9 cellular contexts compared by ENCODE assay signal in genomic region chr2:163736433-163737168, GRCh38. TPM values are rescaled to one million over a fixed set of nuclear protein-coding genes. Genes with fewer than 3 reads are reported as not detected.
DNase-seq lines count a peak whose midpoint lies in the region; ATAC-seq and TF ChIP-seq lines count a peak whose summit lies in the region.
"Had no signal": no experiment of that assay in that cellular context is flagged by ENCODE, and none has a peak within 500 bp of the region (broad histone marks: within the 10 kb centered on the region; RNA-seq: fewer than 3 reads in every experiment).

No MANE protein-coding gene starts in this region.

- no peak for TF ChIP-seq CTCF in mesothelial cell of epicardium (IDR thresholded peaks at IDR 0.05; ENCODE audit: unreplicated experiment)

- H3K27me3 ChIP-seq in esophagus (ENCODE audit: control insufficient read depth in 1 of 2, insufficient read depth in 2 of 2, low read length in 2 of 2) = no peaks in the 10 kb centered on the region

- H3K27ac ChIP-seq in esophagus (ENCODE audit: low read depth in 2 of 2, low read length in 1 of 2) = peak overlapping the region; percentile 70 to 77

- ATAC-seq in stimulated activated effector memory CD8-positive, alpha-beta T cell treated with anti-CD3 and anti-CD28 coated beads, Interleukin-12 subunit alpha, Interleukin-12 subunit beta, amount 100 ng/mL, for 72 hours = no peak
- ATAC-seq in GM21515 (IDR thresholded peaks at IDR 0.05; ENCODE audit: unreplicated experiment) (no peak), GM21825 (IDR thresholded peaks at IDR 0.05; ENCODE audit: unreplicated experiment) (no peak)

- H3K4me3 ChIP-seq in GM08714 (ENCODE audit: low read length) (peak overlapping the region; percentile 31; the same call in 1 of the 2 replicates), esophagus (ENCODE audit: low read depth in 1 of 2, low read length in 2 of 2) (peak overlapping the region; percentile 58 to 80)

- peaks cover 0 to 2% of the 10 kb centered on the region in 2 donors for H3K4me1 ChIP-seq in esophagus (ENCODE audit: control insufficient read depth in 2 of 2, insufficient read depth in 2 of 2, low read length in 1 of 2)

- no peaks in the 10 kb centered on the region for H3K36me3 ChIP-seq in esophagus (ENCODE audit: control insufficient read depth in 2 of 2, insufficient read depth in 2 of 2, low read length in 1 of 2)

- peak overlapping the region; percentile 80 for H3K4me3 Mint-ChIP-seq in mesothelial cell of epicardium
- H3K4me3 Mint-ChIP-seq in stimulated activated effector memory CD8-positive, alpha-beta T cell treated with anti-CD3 and anti-CD28 coated beads, Interleukin-12 subunit alpha, Interleukin-12 subunit beta, amount 100 ng/mL, for 72 hours = no peak overlapping the region

- no peaks in the 10 kb centered on the region for H3K36me3 Mint-ChIP-seq in mesothelial cell of epicardium
- no peaks in the 10 kb centered on the region for H3K36me3 Mint-ChIP-seq in stimulated activated effector memory CD8-positive, alpha-beta T cell treated with anti-CD3 and anti-CD28 coated beads, Interleukin-12 subunit alpha, Interleukin-12 subunit beta, amount 100 ng/mL, for 72 hours

- H3K9me3 ChIP-seq in esophagus (ENCODE audit: control insufficient read depth in 2 of 2, insufficient read depth in 1 of 2, low read depth in 1 of 2, low read length in 1 of 2) = no peaks in the 10 kb centered on the region

- 3 to 5% methylated on average over 30 to 53 of the region's 53 CpGs for WGBS in esophagus, 2 donors

- H3K27me3 Mint-ChIP-seq in mesothelial cell of epicardium (ENCODE audit: low read depth) = peaks cover 4% of the 10 kb centered on the region

- peak overlapping the region; percentile 83 for H3K27ac Mint-ChIP-seq in mesothelial cell of epicardium
- no peak overlapping the region for H3K27ac Mint-ChIP-seq in stimulated activated effector memory CD8-positive, alpha-beta T cell treated with anti-CD3 and anti-CD28 coated beads, Interleukin-12 subunit alpha, Interleukin-12 subunit beta, amount 100 ng/mL, for 72 hours

- DNase-seq in NCI-H82 (lab: John Stamatoyannopoulos, UW) (peak; percentile 93), mesothelial cell of epicardium (ENCODE audit: low spot score in 2 of 2, unreplicated experiment in 2 of 2) (peak; percentile 42 to 65), Kasumi-1 (lab: John Stamatoyannopoulos, UW) (no peak)
- DNase-seq in stimulated activated effector memory CD8-positive, alpha-beta T cell treated with anti-CD3 and anti-CD28 coated beads, Interleukin-12 subunit alpha, Interleukin-12 subunit beta, amount 100 ng/mL, for 72 hours (ENCODE audit: low spot score in 2 of 2) = no peak

- no peaks in the 10 kb centered on the region for H3K9me3 Mint-ChIP-seq in mesothelial cell of epicardium
- H3K9me3 Mint-ChIP-seq in stimulated activated effector memory CD8-positive, alpha-beta T cell treated with anti-CD3 and anti-CD28 coated beads, Interleukin-12 subunit alpha, Interleukin-12 subunit beta, amount 100 ng/mL, for 72 hours = peaks cover 15% of the 10 kb centered on the region

- H3K4me1 Mint-ChIP-seq in mesothelial cell of epicardium = peaks cover 30% of the 10 kb centered on the region
- peaks cover 5% of the 10 kb centered on the region for H3K4me1 Mint-ChIP-seq in stimulated activated effector memory CD8-positive, alpha-beta T cell treated with anti-CD3 and anti-CD28 coated beads, Interleukin-12 subunit alpha, Interleukin-12 subunit beta, amount 100 ng/mL, for 72 hours

RNA-seq across cellular contexts. Expression of gene FIGN, which starts 0.8 kb away (rescaled TPM):
- under 1 TPM; 0.21 to 0.49 TPM for polyA plus RNA-seq in esophagus
- total RNA-seq in mesothelial cell of epicardium = 11.5 to 12.6 TPM (median 11.9 TPM) in 3 replicates
- total RNA-seq: mononuclear cell had no signal

Comparison
In these comparisons a context has a peak if more than half of its experiments do, and no peak if none do; other contexts are left out.
1. DNase-seq: peak in NCI-H82 (single experiment) and mesothelial cell of epicardium (2 of 2); none in stimulated activated effector memory CD8-positive, alpha-beta T cell treated with anti-CD3 and anti-CD28 coated beads, Interleukin-12 subunit alpha, Interleukin-12 subunit beta, amount 100 ng/mL, for 72 hours (0 of 2) and Kasumi-1 (0 of 2).